In the genomic region with DNA sequence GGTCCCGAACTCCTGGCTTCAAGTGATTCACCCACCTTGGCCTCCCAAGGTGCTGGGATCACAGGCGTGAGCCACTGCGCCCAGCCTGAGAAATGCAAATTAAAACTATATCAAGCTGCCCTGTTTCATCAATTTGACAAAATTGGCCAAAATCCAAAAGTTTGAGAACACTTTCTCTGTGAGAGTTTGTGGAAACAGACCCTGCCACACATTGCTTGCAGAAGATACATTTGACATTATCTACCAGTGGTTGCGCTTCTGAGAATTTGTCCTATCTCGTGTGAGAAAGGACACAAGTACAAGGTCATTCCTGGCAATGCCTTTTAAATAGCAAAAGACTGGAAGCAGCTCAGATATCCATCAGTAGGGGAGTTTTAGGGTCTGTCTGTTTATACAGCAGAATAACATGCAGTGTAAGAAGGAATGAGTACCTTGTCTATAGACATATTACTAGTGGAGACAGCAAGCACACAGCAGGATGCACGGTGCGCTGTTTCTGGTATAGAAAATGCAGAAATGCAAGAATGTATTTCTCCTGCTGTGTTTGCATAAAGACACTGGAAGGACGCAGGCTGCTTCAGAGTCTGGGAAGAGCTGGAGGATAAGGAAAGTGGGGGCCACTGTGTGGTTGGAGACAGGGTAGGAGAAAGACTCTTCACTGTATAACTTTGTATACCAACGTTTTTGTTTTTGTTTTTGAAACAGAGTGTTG, we compare ENCODE assay signal across 24 cellular contexts. TPM values are rescaled to one million over a fixed set of nuclear protein-coding genes. Genes with fewer than 3 reads are reported as not detected.
A peak's percentile ranks its signal among the peaks of the same experiment; 100 is the strongest.
DNase-seq lines count a peak whose midpoint lies in the region; ATAC-seq and TF ChIP-seq lines count a peak whose summit lies in the region.
"Had no signal": no experiment of that assay in that cellular context is flagged by ENCODE, and none has a peak within 500 bp of the region (broad histone marks: within the 10 kb centered on the region; RNA-seq: fewer than 3 reads in every experiment).

No MANE protein-coding gene starts in this region.

- H3K9me3 Mint-ChIP-seq in IgD-negative memory B cell, result no peaks in the 10 kb centered on the region
- no peaks in the 10 kb centered on the region for H3K9me3 Mint-ChIP-seq in activated naive CD8-positive, alpha-beta T cell treated with anti-CD3 and anti-CD28 coated beads, Interleukin-2, amount 10 ng/mL, durations not matched to agents 7 days and 5 days

- in situ Hi-C loops in GM13976 (cut with MboI; ENCODE audit: low sequenced_read_pairs, unreplicated experiment), result no loop called here

- 64 to 69% methylated on average over 9 of the region's 9 CpGs for whole genome bisulfite sequencing in heart right ventricle, 2 donors

- H3K27me3 ChIP-seq in cardiac muscle cell (no peaks in the 10 kb centered on the region), heart right ventricle (no peaks in the 10 kb centered on the region)
- H3K27me3 ChIP-seq: gastrocnemius medialis, suprapubic skin had no signal

- peaks cover 8% of the 10 kb centered on the region for H3K36me3 Mint-ChIP-seq in IgD-negative memory B cell
- peaks cover 6% of the 10 kb centered on the region for H3K36me3 Mint-ChIP-seq in activated naive CD8-positive, alpha-beta T cell treated with anti-CD3 and anti-CD28 coated beads, Interleukin-2, amount 10 ng/mL, durations not matched to agents 7 days and 5 days
- H3K36me3 Mint-ChIP-seq: brain had no signal

- no peak for DNase-seq in cardiac muscle cell (ENCODE audit: low read depth in 1 of 2, low spot score in 1 of 2)
- DNase-seq in heart right ventricle, result no peak
- no peak for DNase-seq in activated naive CD8-positive, alpha-beta T cell treated with anti-CD3 and anti-CD28 coated beads, Interleukin-2, amount 10 ng/mL, durations not matched to agents 7 days and 5 days
- DNase-seq in superior temporal gyrus (ENCODE audit: extremely low spot score), result peak; percentile 28
- no peak for DNase-seq in AG08396 (ENCODE audit: low spot score)
- DNase-seq in COLO829 (ENCODE audit: low spot score), result no peak
- no peak for DNase-seq in GM13976 (ENCODE audit: low spot score)
- DNase-seq: dermis blood vessel endothelial cell; DMS 273 treated with DMSO at 0.1 percent for 48 hours; gastrocnemius medialis; GF-D8; GM23248; NCI-H1105; stimulated activated CD4-positive, alpha-beta T cell treated with anti-CD3 and anti-CD28 coated beads, Interleukin-1b, Interleukin-23, amount 100 ng/mL, for 48 hours had no signal

- no peak for ATAC-seq in heart right ventricle
- ATAC-seq in activated naive CD8-positive, alpha-beta T cell treated with anti-CD3 and anti-CD28 coated beads, Interleukin-2, amount 10 ng/mL, durations not matched to agents 7 days and 5 days (ENCODE audit: low read depth), result no peak
- ATAC-seq: gastrocnemius medialis, Panc1, sciatic nerve had no signal

- intact Hi-C loops in heart right ventricle (cut with DNase I), result no loop called here

- H3K36me3 ChIP-seq in cardiac muscle cell (no peaks in the 10 kb centered on the region), heart right ventricle (no peaks in the 10 kb centered on the region)
- H3K36me3 ChIP-seq: gastrocnemius medialis, suprapubic skin had no signal

- H3K4me1 ChIP-seq in cardiac muscle cell (ENCODE audit: low read depth), result peaks cover 25% of the 10 kb centered on the region
- H3K4me1 ChIP-seq in heart right ventricle, result peaks cover 0 to 31% (median 15%) of the 10 kb centered on the region in 9 donors
- H3K4me1 ChIP-seq: gastrocnemius medialis had no signal

- H3K9me3 ChIP-seq in cardiac muscle cell (ENCODE audit: low read depth) (no peaks in the 10 kb centered on the region), heart right ventricle (no peaks in the 10 kb centered on the region)
- H3K9me3 ChIP-seq: gastrocnemius medialis, suprapubic skin had no signal

- POLR2A ChIA-PET in activated naive CD8-positive, alpha-beta T cell treated with anti-CD3 and anti-CD28 coated beads, Interleukin-2, amount 10 ng/mL, durations not matched to agents 7 days and 5 days (lab: Charles Lee), result no interaction called here

- H3K27ac ChIP-seq in cardiac muscle cell (peak overlapping the region; percentile 0), heart right ventricle (peak overlapping the region in 2 of 10 donors; percentile 36 to 60)
- H3K27ac ChIP-seq: epithelial cell of prostate, gastrocnemius medialis, GM23248, KMS-11, suprapubic skin, VCaP had no signal

- H3K27ac Mint-ChIP-seq in IgD-negative memory B cell, result peak overlapping the region; percentile 85 to 94 (median 92)
- peak overlapping the region; percentile 81 for H3K27ac Mint-ChIP-seq in activated naive CD8-positive, alpha-beta T cell treated with anti-CD3 and anti-CD28 coated beads, Interleukin-2, amount 10 ng/mL, durations not matched to agents 7 days and 5 days

- peak overlapping the region; percentile 63 to 84 (median 78) for H3K4me3 Mint-ChIP-seq in IgD-negative memory B cell
- peak overlapping the region; percentile 63 for H3K4me3 Mint-ChIP-seq in activated naive CD8-positive, alpha-beta T cell treated with anti-CD3 and anti-CD28 coated beads, Interleukin-2, amount 10 ng/mL, durations not matched to agents 7 days and 5 days

- TF ChIP-seq CTCF in cardiac muscle cell (IDR thresholded peaks at IDR 0.05; ENCODE audit: low read depth, low read length) (no peak), heart right ventricle (IDR thresholded peaks at IDR 0.05) (no peak), GM13976 (IDR thresholded peaks at IDR 0.05; ENCODE audit: borderline replicate concordance, control extremely low read depth, extremely low read depth, insufficient read depth, missing control alignments) (no peak)

- H3K4me3 ChIP-seq in cardiac muscle cell (no peak overlapping the region), heart right ventricle (no peak overlapping the region)
- H3K4me3 ChIP-seq: gastrocnemius medialis, GM23248, suprapubic skin had no signal

- H3K4me1 Mint-ChIP-seq in IgD-negative memory B cell, result peaks cover 23 to 30% (median 25%) of the 10 kb centered on the region in 3 donors
- peaks cover 25% of the 10 kb centered on the region for H3K4me1 Mint-ChIP-seq in activated naive CD8-positive, alpha-beta T cell treated with anti-CD3 and anti-CD28 coated beads, Interleukin-2, amount 10 ng/mL, durations not matched to agents 7 days and 5 days

- H3K27me3 Mint-ChIP-seq in IgD-negative memory B cell, result no peaks in the 10 kb centered on the region
- peaks cover 2% of the 10 kb centered on the region for H3K27me3 Mint-ChIP-seq in activated naive CD8-positive, alpha-beta T cell treated with anti-CD3 and anti-CD28 coated beads, Interleukin-2, amount 10 ng/mL, durations not matched to agents 7 days and 5 days
- H3K27me3 Mint-ChIP-seq: brain had no signal

RNA-seq across cellular contexts. Expression of a gene that starts 4.3 kb away (rescaled TPM):
- total RNA-seq in cardiac muscle cell (18.6 and 40.6 TPM in 2 replicates), heart right ventricle (10 to 100 TPM in 9 of 10 donors, 1 to 10 TPM in 1; 9.5 to 20.5 (median 13.8) TPM)
- polyA plus RNA-seq in cardiac muscle cell (19.1 and 23.7 TPM in 2 replicates), heart right ventricle (1 to 10 TPM; 4.2 to 5.4 TPM), IgD-negative memory B cell (52.0 TPM)
- 10 to 100 TPM; 21.4 to 24.3 TPM for total RNA-seq in activated naive CD8-positive, alpha-beta T cell treated with anti-CD3 and anti-CD28 coated beads, Interleukin-2, amount 10 ng/mL, durations not matched to agents 7 days and 5 days

RNA-seq across cellular contexts. Expression of a gene that starts 16.1 kb away (rescaled TPM):
- total RNA-seq in cardiac muscle cell, result 0.33 TPM in 1 of 2 replicates, not detected in the other
- polyA plus RNA-seq in cardiac muscle cell, result not detected in 2 replicates
- total RNA-seq in heart right ventricle, result not detected
- polyA plus RNA-seq in heart right ventricle, result not detected
- not detected for polyA plus RNA-seq in IgD-negative memory B cell
- total RNA-seq in activated naive CD8-positive, alpha-beta T cell treated with anti-CD3 and anti-CD28 coated beads, Interleukin-2, amount 10 ng/mL, durations not matched to agents 7 days and 5 days, result not detected
- total RNA-seq: activated CD8-positive, alpha-beta memory T cell treated with anti-CD3 and anti-CD28 coated beads for 36 hours; dermis blood vessel endothelial cell; gastrocnemius medialis; GM23248; osteocyte; sciatic nerve had no signal
- polyA plus RNA-seq: GM23248 had no signal

RNA-seq across cellular contexts. Expression of a gene that starts 47.2 kb away (rescaled TPM):
- total RNA-seq in cardiac muscle cell, result 22.2 and 30.8 TPM in 2 replicates
- polyA plus RNA-seq in cardiac muscle cell, result 46.7 and 80.4 TPM in 2 replicates
- total RNA-seq in heart right ventricle, result 10 to 100 TPM; 27.4 to 46.9 (median 32.0) TPM
- 10 to 100 TPM; 15.1 to 27.5 TPM for polyA plus RNA-seq in heart right ventricle
- 46.4 TPM for polyA plus RNA-seq in IgD-negative memory B cell
- total RNA-seq in activated naive CD8-positive, alpha-beta T cell treated with anti-CD3 and anti-CD28 coated beads, Interleukin-2, amount 10 ng/mL, durations not matched to agents 7 days and 5 days, result 10 to 100 TPM; 25.3 to 28.0 TPM
